In genomic region chr6:147169529-147169928, GRCh38 we compare ENCODE assay signal across 17 cellular contexts. TPM values are rescaled to one million over a fixed set of nuclear protein-coding genes. Genes with fewer than 3 reads are reported as not detected.
DNase-seq lines count a peak whose midpoint lies in the region; ATAC-seq, FAIRE-seq and TF ChIP-seq lines count a peak whose summit lies in the region.
"Had no signal": no experiment of that assay in that cellular context is flagged by ENCODE, and none has a peak within 500 bp of the region (broad histone marks: within the 10 kb centered on the region; RNA-seq: fewer than 3 reads in every experiment).

No MANE protein-coding gene starts in this region.

- H2BK5ac ChIP-seq in trophoblast cell (ENCODE audit: low read depth, low read length, poor library complexity): no peak overlapping the region

- H3K79me1 ChIP-seq in trophoblast cell (ENCODE audit: low read length): no peaks in the 10 kb centered on the region

- H3K18ac ChIP-seq in trophoblast cell (ENCODE audit: low read length): no peak overlapping the region

- H4K12ac ChIP-seq in trophoblast cell (ENCODE audit: low read depth, low read length): no peak overlapping the region

- H3K27me3 ChIP-seq in ACC112 (ENCODE audit: insufficient read depth, low read length) (no peaks in the 10 kb centered on the region), RWPE2 (ENCODE audit: insufficient read depth, poor library complexity, severe bottlenecking) (no peaks in the 10 kb centered on the region), foreskin keratinocyte (no peaks in the 10 kb centered on the region), trophoblast cell (ENCODE audit: insufficient read depth, low read length) (no peaks in the 10 kb centered on the region), small intestine (ENCODE audit: control insufficient read depth in 2 of 2, insufficient read depth in 2 of 2, low read length in 2 of 2) (no peaks in the 10 kb centered on the region)
- H3K27me3 ChIP-seq: BE2C had no signal

- H3K4me3 ChIP-seq in ACC112 (ENCODE audit: low read depth, low read length) (no peak overlapping the region), RWPE2 (ENCODE audit: severe bottlenecking) (no peak overlapping the region), trophoblast cell (ENCODE audit: low read depth, low read length) (no peak overlapping the region), small intestine (ENCODE audit: low read depth in 1 of 2, low read length in 2 of 2) (no peak overlapping the region)

- ATAC-seq in RWPE2 (ENCODE audit: low read depth) (no peak), foreskin keratinocyte (no peak), GM18858 (IDR thresholded peaks at IDR 0.05; ENCODE audit: unreplicated experiment) (no peak)

- H2AFZ ChIP-seq in ACC112 (ENCODE audit: low read length, unreplicated experiment) (no peak overlapping the region), trophoblast cell (ENCODE audit: insufficient read depth, low read length, poor library complexity) (no peak overlapping the region)

- no peak overlapping the region for H4K91ac ChIP-seq in trophoblast cell (ENCODE audit: low read depth, low read length)

- TF ChIP-seq CTCF in RWPE2 (IDR thresholded peaks at IDR 0.05; ENCODE audit: poor library complexity, severe bottlenecking): no peak
- TF ChIP-seq CTCF in foreskin keratinocyte (conservative IDR thresholded peaks at IDR 0.05): no peak

- peaks cover 50% of the 10 kb centered on the region for H3K4me1 ChIP-seq in ACC112 (ENCODE audit: control insufficient read depth, insufficient read depth, low read length, unreplicated experiment)
- H3K4me1 ChIP-seq in RWPE2 (ENCODE audit: insufficient read depth, poor library complexity, severe bottlenecking): peaks cover 50% of the 10 kb centered on the region
- peaks cover 34% of the 10 kb centered on the region for H3K4me1 ChIP-seq in foreskin keratinocyte
- no peaks in the 10 kb centered on the region for H3K4me1 ChIP-seq in trophoblast cell (ENCODE audit: control insufficient read depth in 1 of 2, insufficient read depth in 2 of 2, low read length in 2 of 2)
- no peaks in the 10 kb centered on the region for H3K4me1 ChIP-seq in small intestine (ENCODE audit: control insufficient read depth in 2 of 2, insufficient read depth in 1 of 2, low read depth in 1 of 2, low read length in 1 of 2)

- no peak overlapping the region for H3K4me2 ChIP-seq in trophoblast cell (ENCODE audit: low read length)

- no CpG with 5 or more reads among the region's 1 CpG for WGBS in trophoblast cell (ENCODE audit: extremely low coverage, insufficient coverage, insufficient read length)
- 83 to 100% (median 89%) methylated on average over 1 of the region's 1 CpG for WGBS in small intestine, 3 donors

- no peak overlapping the region for H3K4ac ChIP-seq in trophoblast cell (ENCODE audit: low read depth, low read length)

- H3K27ac ChIP-seq in ACC112 (ENCODE audit: low read depth, low read length): peak overlapping the region; percentile 97
- H3K27ac ChIP-seq in RWPE2 (ENCODE audit: poor library complexity, severe bottlenecking): peak overlapping the region; percentile 96
- peak overlapping the region; percentile 44 for H3K27ac ChIP-seq in foreskin keratinocyte
- H3K27ac ChIP-seq in trophoblast cell (ENCODE audit: low read depth, low read length): no peak overlapping the region
- H3K27ac ChIP-seq in small intestine (ENCODE audit: low read depth in 1 of 2, low read length in 1 of 2): no peak overlapping the region
- H3K27ac ChIP-seq: C4-2B had no signal

- no peak overlapping the region for H3K9ac ChIP-seq in trophoblast cell (ENCODE audit: low read length)

- H2AK5ac ChIP-seq in trophoblast cell (ENCODE audit: low read length): no peak overlapping the region

- H2BK120ac ChIP-seq in trophoblast cell (ENCODE audit: insufficient read depth, low read length, poor library complexity): no peak overlapping the region

- FAIRE-seq in small intestine (lab: Jason Lieb, UNC): no peak
- FAIRE-seq: D721Med, GM12892, H54 had no signal

- DNase-seq in RWPE2 (ENCODE audit: low spot score): no peak
- DNase-seq in foreskin keratinocyte: no peak
- peak; percentile 12 to 71 for DNase-seq in trophoblast cell
- no peak for DNase-seq in superior temporal gyrus (ENCODE audit: extremely low spot score)
- DNase-seq in LoVo (ENCODE audit: low spot score): no peak
- no peak for DNase-seq in small intestine
- DNase-seq: BE2C; CD4-positive, alpha-beta memory T cell; DMS153; DMS79 treated with DMSO at 0.1 percent for 48 hours; GDM1 had no signal

- no peak overlapping the region for H4K8ac ChIP-seq in trophoblast cell (ENCODE audit: low read depth, low read length)

- H2BK12ac ChIP-seq in trophoblast cell (ENCODE audit: low read length): no peak overlapping the region

- no peak overlapping the region for H3K14ac ChIP-seq in trophoblast cell (ENCODE audit: low read length)

- H3K79me2 ChIP-seq in ACC112 (ENCODE audit: control insufficient read depth, insufficient read depth, low read length, unreplicated experiment): no peaks in the 10 kb centered on the region
- H3K79me2 ChIP-seq in trophoblast cell (ENCODE audit: control insufficient read depth, insufficient read depth, low read length, poor library complexity): no peaks in the 10 kb centered on the region

- H3K9me3 ChIP-seq in RWPE2 (ENCODE audit: severe bottlenecking) (no peaks in the 10 kb centered on the region), trophoblast cell (ENCODE audit: insufficient read depth, low read depth, low read length) (no peaks in the 10 kb centered on the region), small intestine (ENCODE audit: control insufficient read depth, low read depth) (no peaks in the 10 kb centered on the region)
- H3K9me3 ChIP-seq: BE2C had no signal

- no peaks in the 10 kb centered on the region for H3K36me3 ChIP-seq in ACC112 (ENCODE audit: insufficient read depth, low read length)
- no peaks in the 10 kb centered on the region for H3K36me3 ChIP-seq in RWPE2 (ENCODE audit: low read depth)
- no peaks in the 10 kb centered on the region for H3K36me3 ChIP-seq in trophoblast cell (ENCODE audit: control insufficient read depth in 1 of 2, insufficient read depth in 2 of 2, low read length in 2 of 2)
- H3K36me3 ChIP-seq in small intestine (ENCODE audit: control insufficient read depth in 2 of 2, insufficient read depth in 2 of 2, low read length in 2 of 2): no peaks in the 10 kb centered on the region
- H3K36me3 ChIP-seq: BE2C had no signal

- H3K23ac ChIP-seq in trophoblast cell (ENCODE audit: low read length): no peak overlapping the region

RNA-seq across cellular contexts. Expression of gene STXBP5, which starts 34.7 kb away (rescaled TPM):
- total RNA-seq in foreskin keratinocyte: 20.3 and 22.8 TPM in 2 replicates
- polyA plus RNA-seq in foreskin keratinocyte: 2.5 and 3.6 TPM in 2 replicates
- polyA plus RNA-seq in trophoblast cell (2013): 10.0 and 10.7 TPM in 2 replicates
- polyA plus RNA-seq in small intestine: 10 to 100 TPM; 10.8 to 25.0 (median 11.1) TPM

Comparison
In these comparisons a context has a peak if more than half of its experiments do, and no peak if none do; other contexts are left out.
1. H3K27ac ChIP-seq: peak in ACC112 (single experiment), RWPE2 (single experiment) and foreskin keratinocyte (single experiment); none in trophoblast cell (single experiment) and small intestine (0 of 2).
2. DNase-seq: peak in trophoblast cell (2 of 2); none in RWPE2 (single experiment), foreskin keratinocyte (0 of 2), superior temporal gyrus (single experiment), LoVo (single experiment) and small intestine (single experiment).